Comparison of ENCODE assay signal across 1 cellular context in genomic region chr17:282000-282911, GRCh38.
A peak's percentile ranks its signal among the peaks of the same experiment; 100 is the strongest.
TF ChIP-seq lines count a peak whose summit lies in the region.

No MANE protein-coding gene starts in this region.

TF ChIP-seq in HepG2, 621 proteins besides CTCF, POLR2A, EP300 and RAD21 (continued from another document and continues in another):
- no peak for TF ChIP-seq ZSCAN5A (CRISPR knock-in tag; IDR thresholded peaks at IDR 0.05; ENCODE audit: borderline replicate concordance)
- TF ChIP-seq ZBTB20 (CRISPR knock-in tag; IDR thresholded peaks at IDR 0.05; ENCODE audit: borderline replicate concordance, low read depth): peak; percentile 51; the same call in 1 of the 2 replicates
- no peak for TF ChIP-seq PHF21A (CRISPR knock-in tag; IDR thresholded peaks at IDR 0.05)
- TF ChIP-seq REST (IDR thresholded peaks at IDR 0.05; ENCODE audit: borderline replicate concordance in 1 of 2, low read depth in 1 of 2, low read length in 2 of 2): no peak
- TF ChIP-seq CHD4 (IDR thresholded peaks at IDR 0.05; ENCODE audit: borderline replicate concordance, low read length): no peak
- TF ChIP-seq ZNF674 (CRISPR knock-in tag; IDR thresholded peaks at IDR 0.05; ENCODE audit: low read depth): no peak
- no peak for TF ChIP-seq MAFG (CRISPR knock-in tag; IDR thresholded peaks at IDR 0.05)
- TF ChIP-seq SMC3 (IDR thresholded peaks at IDR 0.05; ENCODE audit: low read length): no peak; the same call in 1 of the 2 replicates
- TF ChIP-seq PBX2 (CRISPR knock-in tag; IDR thresholded peaks at IDR 0.05): no peak
- TF ChIP-seq RXRA (CRISPR knock-in tag; IDR thresholded peaks at IDR 0.05): no peak; the same call in 1 of the 2 replicates
- TF ChIP-seq TAF15 (IDR thresholded peaks at IDR 0.05; ENCODE audit: low read depth, low read length, poor library complexity, severe bottlenecking): no peak
- no peak for TF ChIP-seq SRSF9 (IDR thresholded peaks at IDR 0.05; ENCODE audit: borderline replicate concordance, insufficient read depth, low read depth, low read length, poor library complexity, severe bottlenecking)
- TF ChIP-seq ZNF292 (CRISPR knock-in tag; IDR thresholded peaks at IDR 0.05; ENCODE audit: borderline replicate concordance, low read depth): no peak; the same call in 1 of the 2 replicates
- TF ChIP-seq FOXO1 (CRISPR knock-in tag; IDR thresholded peaks at IDR 0.05): no peak
- TF ChIP-seq GMEB1 (CRISPR knock-in tag; IDR thresholded peaks at IDR 0.05; ENCODE audit: borderline replicate concordance): no peak
- TF ChIP-seq ZNF274 (CRISPR knock-in tag; IDR thresholded peaks at IDR 0.05): no peak
- no peak for TF ChIP-seq AKNA (CRISPR knock-in tag; IDR thresholded peaks at IDR 0.05; ENCODE audit: borderline replicate concordance)
- TF ChIP-seq MATR3 (CRISPR knock-in tag; IDR thresholded peaks at IDR 0.05): no peak
- TF ChIP-seq MEIS2 (CRISPR knock-in tag; IDR thresholded peaks at IDR 0.05): no peak
- no peak for TF ChIP-seq KDM5A (IDR thresholded peaks at IDR 0.05; ENCODE audit: borderline replicate concordance, low read length)
- TF ChIP-seq ONECUT2 (CRISPR knock-in tag; IDR thresholded peaks at IDR 0.05): no peak
- TF ChIP-seq GPBP1L1 (CRISPR knock-in tag; IDR thresholded peaks at IDR 0.05): no peak
- TF ChIP-seq SP5 (CRISPR knock-in tag; IDR thresholded peaks at IDR 0.05; ENCODE audit: borderline replicate concordance, low read depth): no peak
- no peak for TF ChIP-seq ZNF788 (CRISPR knock-in tag; IDR thresholded peaks at IDR 0.05; ENCODE audit: borderline replicate concordance)
- no peak for TF ChIP-seq PREB (CRISPR knock-in tag; IDR thresholded peaks at IDR 0.05)
- no peak for TF ChIP-seq ZFP1 (CRISPR knock-in tag; IDR thresholded peaks at IDR 0.05)
- TF ChIP-seq ZNF354B (CRISPR knock-in tag; IDR thresholded peaks at IDR 0.05): no peak
- TF ChIP-seq MTA3 (CRISPR knock-in tag; IDR thresholded peaks at IDR 0.05): no peak
- no peak for TF ChIP-seq E2F2 (CRISPR knock-in tag; IDR thresholded peaks at IDR 0.05; ENCODE audit: borderline replicate concordance)
- no peak for TF ChIP-seq PHF5A (CRISPR knock-in tag; IDR thresholded peaks at IDR 0.05; ENCODE audit: low read depth, unreplicated experiment)
- no peak for TF ChIP-seq ZNF776 (CRISPR knock-in tag; IDR thresholded peaks at IDR 0.05)
- no peak for TF ChIP-seq TEAD3 (CRISPR knock-in tag; optimal IDR thresholded peaks at IDR 0.05; ENCODE audit: borderline replicate concordance)
- TF ChIP-seq RFX1 (IDR thresholded peaks at IDR 0.05): no peak
- peak; percentile 94 for TF ChIP-seq ATF2 (CRISPR knock-in tag; IDR thresholded peaks at IDR 0.05)
- no peak for TF ChIP-seq MXD4 (CRISPR knock-in tag; IDR thresholded peaks at IDR 0.05)
- no peak for TF ChIP-seq HMGXB4 (CRISPR knock-in tag; IDR thresholded peaks at IDR 0.05; ENCODE audit: borderline replicate concordance in 1 of 2, low read depth in 1 of 2)
- TF ChIP-seq ZBTB1 (CRISPR knock-in tag; IDR thresholded peaks at IDR 0.05; ENCODE audit: borderline replicate concordance): no peak
- no peak for TF ChIP-seq ZNF615 (CRISPR knock-in tag; IDR thresholded peaks at IDR 0.05; ENCODE audit: borderline replicate concordance)
- peak; percentile 98 for TF ChIP-seq CEBPG (CRISPR knock-in tag; IDR thresholded peaks at IDR 0.05)
- no peak for TF ChIP-seq ZNF564 (CRISPR knock-in tag; IDR thresholded peaks at IDR 0.05)
- TF ChIP-seq NBN (conservative IDR thresholded peaks at IDR 0.05): no peak
- TF ChIP-seq EZH2 (conservative IDR thresholded peaks at IDR 0.05; ENCODE audit: low read depth, low read length): no peak
- TF ChIP-seq RBM22 (optimal IDR thresholded peaks at IDR 0.05; ENCODE audit: low read length): no peak
- no peak for TF ChIP-seq TAF1 (CRISPR knock-in tag; IDR thresholded peaks at IDR 0.05)
- no peak for TF ChIP-seq ZFP62 (CRISPR knock-in tag; IDR thresholded peaks at IDR 0.05)
- peak; percentile 11; the same call in 1 of the 2 replicates for TF ChIP-seq STAG1 (CRISPR knock-in tag; IDR thresholded peaks at IDR 0.05)
- no peak for TF ChIP-seq ZNF234 (CRISPR knock-in tag; conservative IDR thresholded peaks at IDR 0.05)
